Comparison of ENCODE assay signal across 1 cellular context in genomic region chr1:54172614-54173312, GRCh38.
TF ChIP-seq lines count a peak whose summit lies in the region.

No MANE protein-coding gene starts in this region.

TF ChIP-seq in WTC11, 78 proteins besides CTCF, POLR2A, EP300 and RAD21 (continued from another document):
- TF ChIP-seq E2F4 (CRISPR knock-in tag; IDR thresholded peaks at IDR 0.05; ENCODE audit: borderline replicate concordance, low read depth) (no peak), ELF4 (CRISPR knock-in tag; IDR thresholded peaks at IDR 0.05; ENCODE audit: low read depth) (no peak), HMGA2 (CRISPR knock-in tag; IDR thresholded peaks at IDR 0.05) (no peak), MLX (CRISPR knock-in tag; IDR thresholded peaks at IDR 0.05) (no peak), FOXP4 (CRISPR knock-in tag; IDR thresholded peaks at IDR 0.05) (no peak), GRHL2 (CRISPR knock-in tag; IDR thresholded peaks at IDR 0.05; ENCODE audit: insufficient replicate concordance, severe bottlenecking) (no peak), RELA (CRISPR knock-in tag; IDR thresholded peaks at IDR 0.05; ENCODE audit: borderline replicate concordance) (no peak), SMAD4 (CRISPR knock-in tag; IDR thresholded peaks at IDR 0.05) (no peak), ZNF532 (CRISPR knock-in tag; IDR thresholded peaks at IDR 0.05; ENCODE audit: borderline replicate concordance) (no peak), GTF2I (CRISPR knock-in tag; conservative IDR thresholded peaks at IDR 0.05) (no peak), USF1 (CRISPR knock-in tag; IDR thresholded peaks at IDR 0.05) (no peak), ZSCAN18 (CRISPR knock-in tag; IDR thresholded peaks at IDR 0.05) (no peak), AR (CRISPR knock-in tag; IDR thresholded peaks at IDR 0.05) (no peak), ZNF232 (CRISPR knock-in tag; IDR thresholded peaks at IDR 0.05) (no peak)
